ENCODE assay signal across 1 cellular context in genomic region chr2:176496756-176497155, GRCh38.
TF ChIP-seq lines count a peak whose summit lies in the region.

No MANE protein-coding gene starts in this region.

TF ChIP-seq in IMR-90, 13 proteins besides CTCF, POLR2A, EP300 and RAD21 (continued from another document):
- TF ChIP-seq CEBPB (IDR thresholded peaks at IDR 0.05; ENCODE audit: low read depth, low read length) (no peak), USF2 (IDR thresholded peaks at IDR 0.05; ENCODE audit: low read depth, low read length) (no peak)
